13 cellular contexts compared by ENCODE assay signal in the genomic region with DNA sequence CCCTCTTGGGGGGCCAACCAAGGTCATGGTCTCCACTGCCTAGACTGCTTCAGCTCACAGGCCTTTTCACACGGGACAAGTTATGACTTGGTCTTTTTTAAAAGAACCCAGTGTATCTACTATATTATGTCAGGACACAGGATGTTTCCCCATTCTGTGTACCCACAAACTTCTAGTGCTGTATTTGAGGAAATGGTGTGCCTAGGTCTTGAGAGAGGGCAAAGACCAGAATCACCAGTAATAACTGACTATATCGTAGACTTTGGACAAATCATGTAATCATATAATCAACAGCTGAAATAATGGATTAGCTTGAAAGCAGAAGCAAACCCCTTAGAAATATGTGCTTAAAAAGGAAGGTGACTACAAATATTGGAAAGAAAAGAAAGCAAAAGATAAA.
"Had no signal": no experiment of that assay in that cellular context is flagged by ENCODE, and none has a peak within 500 bp of the region (broad histone marks: within the 10 kb centered on the region; RNA-seq: fewer than 3 reads in every experiment).

No MANE protein-coding gene starts in this region.

- H3K27ac ChIP-seq: lower lobe of right lung, psoas muscle, transverse colon, vagina had no signal

- H3K36me3 ChIP-seq: lower lobe of right lung, transverse colon, vagina had no signal

- H3K4me3 ChIP-seq: lower lobe of right lung, psoas muscle, transverse colon, vagina had no signal

- H3K4me1 ChIP-seq: psoas muscle had no signal

- DNase-seq: activated B cell treated with CpG ODN at 0.5 μM for 24 hours; activated CD4-positive, alpha-beta memory T cell treated with anti-CD3 and anti-CD28 coated beads, Interleukin-2, amount 10 ng/mL, durations not matched to agents 7 days and 5 days; activated CD4-positive, alpha-beta T cell treated with anti-CD3 and anti-CD28 coated beads for 48 hours; activated CD8-positive, alpha-beta memory T cell treated with anti-CD3 and anti-CD28 coated beads, Interleukin-2, amount 10 ng/mL, durations not matched to agents 7 days and 5 days; effector CD8-positive, alpha-beta T cell; lower lobe of right lung; psoas muscle; right cardiac atrium; stimulated activated naive CD8-positive, alpha-beta T cell treated with anti-CD3 and anti-CD28 coated beads, Interleukin-15, Interleukin-2, amounts not matched to agents 100 U/mL and 50 U/mL, for 24 hours; transverse colon had no signal

- H3K9me3 ChIP-seq: lower lobe of right lung, psoas muscle, transverse colon, vagina had no signal

- H3K27me3 ChIP-seq: transverse colon, vagina had no signal

- ATAC-seq: activated CD8-positive, alpha-beta memory T cell treated with anti-CD3 and anti-CD28 coated beads, Interleukin-2, amount 10 ng/mL, durations not matched to agents 7 days and 5 days; psoas muscle; stimulated activated naive CD8-positive, alpha-beta T cell treated with anti-CD3 and anti-CD28 coated beads, Interleukin-15, Interleukin-2, amounts not matched to agents 100 U/mL and 50 U/mL, for 24 hours had no signal

- FAIRE-seq: bronchial epithelial cell, TTC549 had no signal
